ENCODE assay signal across 1 cellular context in genomic region chr1:52680353-52680752, GRCh38.
TF ChIP-seq lines count a peak whose summit lies in the region.

No MANE protein-coding gene starts in this region.

TF ChIP-seq in H1, 55 proteins besides CTCF, POLR2A, EP300 and RAD21:
- no peak for TF ChIP-seq YY1 (IDR thresholded peaks at IDR 0.05; ENCODE audit: low read depth, low read length)
- no peak for TF ChIP-seq TAF1 (IDR thresholded peaks at IDR 0.05; ENCODE audit: low read depth, low read length)
- no peak for TF ChIP-seq BCL11A (IDR thresholded peaks at IDR 0.05; ENCODE audit: low read depth in 2 of 2, low read length in 2 of 2)
- no peak for TF ChIP-seq SP1 (IDR thresholded peaks at IDR 0.05; ENCODE audit: low read depth, low read length)
- TF ChIP-seq CBX8 (IDR thresholded peaks at IDR 0.05; ENCODE audit: borderline replicate concordance, low read depth, low read length), result no peak
- TF ChIP-seq KDM1A (IDR thresholded peaks at IDR 0.05; ENCODE audit: borderline replicate concordance, low read length), result no peak
- no peak for TF ChIP-seq HDAC2 (IDR thresholded peaks at IDR 0.05; ENCODE audit: borderline replicate concordance in 1 of 2, low read depth in 2 of 2, low read length in 2 of 2)
- TF ChIP-seq TCF12 (IDR thresholded peaks at IDR 0.05; ENCODE audit: low read depth, low read length), result no peak
- TF ChIP-seq SAP30 (IDR thresholded peaks at IDR 0.05; ENCODE audit: insufficient read depth, insufficient replicate concordance, low read length), result no peak
- no peak for TF ChIP-seq RBBP5 (IDR thresholded peaks at IDR 0.05; ENCODE audit: borderline replicate concordance, low read depth, low read length)
